Comparison of ENCODE assay signal across 17 cellular contexts in genomic region chr6:168201383-168201782, GRCh38.
DNase-seq lines count a peak whose midpoint lies in the region; ATAC-seq and TF ChIP-seq lines count a peak whose summit lies in the region.
"Had no signal": no experiment of that assay in that cellular context is flagged by ENCODE, and none has a peak within 500 bp of the region (broad histone marks: within the 10 kb centered on the region; RNA-seq: fewer than 3 reads in every experiment).

No MANE protein-coding gene starts in this region.

- no peaks in the 10 kb centered on the region for H3K36me3 ChIP-seq in tibial artery

- intact Hi-C loops in posterior vena cava (cut with DNase I) (no loop called here), tibial artery (cut with DNase I; ENCODE audit: low total_unique reads) (no loop called here)

- H3K4me1 ChIP-seq in foreskin keratinocyte (no peaks in the 10 kb centered on the region), tibial artery (no peaks in the 10 kb centered on the region)

- ATAC-seq in foreskin keratinocyte = no peak
- ATAC-seq: natural killer cell; stimulated activated naive CD8-positive, alpha-beta T cell treated with anti-CD3 and anti-CD28 coated beads, Interleukin-15, Interleukin-2, amounts not matched to agents 100 U/mL and 50 U/mL, for 24 hours had no signal

- H3K9me3 ChIP-seq in tibial artery = no peaks in the 10 kb centered on the region

- H3K27ac ChIP-seq in foreskin keratinocyte (no peak overlapping the region), tibial artery (no peak overlapping the region)
- H3K27ac ChIP-seq: GM23248 had no signal

- H3K27me3 ChIP-seq in foreskin keratinocyte (no peaks in the 10 kb centered on the region), tibial artery (peaks cover 0 to 3% of the 10 kb centered on the region in 2 donors)

- peak; percentile 18 for TF ChIP-seq CTCF in GM12873 (IDR thresholded peaks at IDR 0.05; ENCODE audit: insufficient read depth, low read depth, low read length, missing control alignments)
- peak; percentile 32 for TF ChIP-seq CTCF in foreskin keratinocyte (conservative IDR thresholded peaks at IDR 0.05)
- no peak for TF ChIP-seq CTCF in tibial artery (IDR thresholded peaks at IDR 0.05)

- DNase-seq in NCI-H1092 treated with DMSO at 0.1 percent for 48 hours (lab: John Stamatoyannopoulos, UW) = peak; percentile 33
- no peak for DNase-seq in foreskin keratinocyte
- DNase-seq in posterior vena cava (ENCODE audit: low spot score) = peak; percentile 45
- no peak for DNase-seq in RPMI8226
- no peak for DNase-seq in NCI-H2081 treated with DMSO at 0.1 percent for 48 hours (lab: John Stamatoyannopoulos, UW)
- no peak for DNase-seq in tibial artery
- DNase-seq: activated CD8-positive, alpha-beta memory T cell treated with anti-CD3 and anti-CD28 coated beads for 24 hours; activated effector memory CD4-positive, alpha-beta T cell treated with anti-CD3 and anti-CD28 coated beads, Interleukin-2, amount 50 U/mL, for 16 hours; effector CD8-positive, alpha-beta T cell; foreskin fibroblast; GM23248; MM.1S; natural killer cell; NCI-H446; Right ventricle myocardium superior; stimulated activated naive CD8-positive, alpha-beta T cell treated with anti-CD3 and anti-CD28 coated beads, Interleukin-15, Interleukin-2, amounts not matched to agents 100 U/mL and 50 U/mL, for 24 hours had no signal

- H3K4me3 ChIP-seq in tibial artery = no peak overlapping the region
- H3K4me3 ChIP-seq: GM23248 had no signal

Comparison
In these comparisons a context has a peak if more than half of its experiments do, and no peak if none do; other contexts are left out.
1. CTCF ChIP-seq: peak in GM12873 (single experiment) and foreskin keratinocyte (single experiment); none in tibial artery (0 of 2).
2. DNase-seq: peak in NCI-H1092 treated with DMSO at 0.1 percent for 48 hours (single experiment) and posterior vena cava (single experiment); none in foreskin keratinocyte (0 of 2), RPMI8226 (single experiment), NCI-H2081 treated with DMSO at 0.1 percent for 48 hours (single experiment) and tibial artery (0 of 2).